8 cellular contexts compared by ENCODE assay signal in the genomic region with DNA sequence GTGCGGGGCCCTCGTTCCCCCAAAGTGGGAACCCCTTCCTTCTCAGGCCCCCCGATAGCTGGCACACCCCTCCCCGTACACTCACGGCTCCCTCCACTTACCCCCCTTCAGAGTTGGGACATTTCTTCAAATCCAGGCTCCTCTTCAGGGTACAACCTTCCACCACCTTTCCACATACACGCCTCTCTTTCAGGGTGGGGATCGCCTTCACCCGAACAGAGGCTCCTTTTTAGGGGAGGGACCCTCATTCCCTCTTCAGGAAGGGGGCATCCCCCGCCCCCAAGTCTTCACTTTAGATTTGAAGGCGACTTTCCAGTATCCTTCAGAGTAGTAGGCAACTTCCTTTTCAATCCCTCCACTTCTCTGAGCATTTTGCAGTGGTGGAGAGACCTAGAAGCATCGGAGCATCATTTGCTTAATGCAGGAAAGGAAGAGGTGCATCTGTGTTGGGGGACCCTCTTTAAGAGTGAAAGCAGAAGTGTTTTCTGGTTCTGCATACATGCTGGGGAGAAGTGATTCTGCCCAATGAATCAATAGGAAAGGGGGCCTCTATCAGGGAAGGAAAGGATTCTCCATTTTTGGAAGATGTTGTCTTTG. TPM values are rescaled to one million over a fixed set of nuclear protein-coding genes. Genes with fewer than 3 reads are reported as not detected.
A peak's percentile ranks its signal among the peaks of the same experiment; 100 is the strongest.
DNase-seq lines count a peak whose midpoint lies in the region; ATAC-seq and TF ChIP-seq lines count a peak whose summit lies in the region.

No MANE protein-coding gene starts in this region.

- no peaks in the 10 kb centered on the region for H3K36me3 ChIP-seq in NT2/D1 (ENCODE audit: insufficient read depth, insufficient read length, low read length)

- no peak for TF ChIP-seq CTCF in mesothelial cell of epicardium (IDR thresholded peaks at IDR 0.05; ENCODE audit: unreplicated experiment)

- H3K27ac Mint-ChIP-seq in naive thymus-derived CD8-positive, alpha-beta T cell = no peak overlapping the region
- H3K27ac Mint-ChIP-seq in mesothelial cell of epicardium = no peak overlapping the region

- peak overlapping the region; percentile 87 for H3K4me3 ChIP-seq in NT2/D1 (ENCODE audit: insufficient read length, low read depth)

- ATAC-seq in activated T-cell treated with anti-CD3 and anti-CD28 coated beads, Interleukin-2, amount 50 U/mL, for 4 hours = peak; percentile 9 to 20
- ATAC-seq in HG02623 (IDR thresholded peaks at IDR 0.05; ENCODE audit: unreplicated experiment) = peak; percentile 25
- ATAC-seq in naive thymus-derived CD8-positive, alpha-beta T cell = peak; percentile 28 to 34

- DNase-seq in activated T-cell treated with anti-CD3 and anti-CD28 coated beads, Interleukin-2, amount 50 U/mL, for 4 hours = no peak
- no peak for DNase-seq in activated T-cell treated with anti-CD3 and anti-CD28 coated beads, Interleukin-2, amount 50 U/mL, for 48 hours
- DNase-seq in NT2/D1 (ENCODE audit: low read depth, low spot score) (no peak), NCI-H1092 (lab: John Stamatoyannopoulos, UW) (no peak), mesothelial cell of epicardium (ENCODE audit: low spot score in 2 of 2, unreplicated experiment in 2 of 2) (no peak)
- peak; percentile 17 for DNase-seq in effector CD8-positive, alpha-beta T cell (lab: John Stamatoyannopoulos, UW)
- DNase-seq in naive thymus-derived CD8-positive, alpha-beta T cell = peak in 6 of 10 donors; percentile 9 to 40 (median 24)

- POLR2A ChIA-PET in naive thymus-derived CD8-positive, alpha-beta T cell (lab: Charles Lee) = interaction anchor here (1.0 to 4.6 kb wide), 5 partner anchors 37 to 70 kb away, joined by 3 to 39 read pairs (median 12); no protein-coding TSS in a partner anchor

- H3K9me3 ChIP-seq in NT2/D1 (ENCODE audit: insufficient read depth, low read length) = no peaks in the 10 kb centered on the region

- no peaks in the 10 kb centered on the region for H3K27me3 ChIP-seq in NT2/D1 (ENCODE audit: insufficient read depth, insufficient read length)

- H3K4me3 Mint-ChIP-seq in activated T-cell treated with anti-CD3 and anti-CD28 coated beads, Interleukin-2, amount 50 U/mL, for 4 hours = no peak overlapping the region
- no peak overlapping the region for H3K4me3 Mint-ChIP-seq in naive thymus-derived CD8-positive, alpha-beta T cell
- no peak overlapping the region for H3K4me3 Mint-ChIP-seq in mesothelial cell of epicardium

- no peaks in the 10 kb centered on the region for H3K9me3 Mint-ChIP-seq in activated T-cell treated with anti-CD3 and anti-CD28 coated beads, Interleukin-2, amount 50 U/mL, for 4 hours
- H3K9me3 Mint-ChIP-seq in naive thymus-derived CD8-positive, alpha-beta T cell = no peaks in the 10 kb centered on the region
- no peaks in the 10 kb centered on the region for H3K9me3 Mint-ChIP-seq in mesothelial cell of epicardium

- no peaks in the 10 kb centered on the region for H3K4me1 ChIP-seq in NT2/D1 (ENCODE audit: insufficient read depth, insufficient read length)

- H3K36me3 Mint-ChIP-seq in activated T-cell treated with anti-CD3 and anti-CD28 coated beads, Interleukin-2, amount 50 U/mL, for 4 hours (ENCODE audit: insufficient read depth) = peaks cover 2% of the 10 kb centered on the region
- H3K36me3 Mint-ChIP-seq in naive thymus-derived CD8-positive, alpha-beta T cell = no peaks in the 10 kb centered on the region
- H3K36me3 Mint-ChIP-seq in mesothelial cell of epicardium = no peaks in the 10 kb centered on the region

- peaks cover 32% of the 10 kb centered on the region for H3K4me1 Mint-ChIP-seq in activated T-cell treated with anti-CD3 and anti-CD28 coated beads, Interleukin-2, amount 50 U/mL, for 4 hours (ENCODE audit: low read depth)
- H3K4me1 Mint-ChIP-seq in naive thymus-derived CD8-positive, alpha-beta T cell = peaks cover 7 to 28% (median 16%) of the 10 kb centered on the region in 4 donors
- peaks cover 27% of the 10 kb centered on the region for H3K4me1 Mint-ChIP-seq in mesothelial cell of epicardium

- peak overlapping the region; percentile 87 for H3K9ac ChIP-seq in NT2/D1 (ENCODE audit: insufficient read length, low read depth)

- no peaks in the 10 kb centered on the region for H3K27me3 Mint-ChIP-seq in activated T-cell treated with anti-CD3 and anti-CD28 coated beads, Interleukin-2, amount 50 U/mL, for 4 hours (ENCODE audit: low read depth)
- no peaks in the 10 kb centered on the region for H3K27me3 Mint-ChIP-seq in naive thymus-derived CD8-positive, alpha-beta T cell
- H3K27me3 Mint-ChIP-seq in mesothelial cell of epicardium (ENCODE audit: low read depth) = no peaks in the 10 kb centered on the region

RNA-seq across cellular contexts. Expression of a gene that starts 0.8 kb away (rescaled TPM):
- total RNA-seq in activated T-cell treated with anti-CD3 and anti-CD28 coated beads, Interleukin-2, amount 50 U/mL, for 4 hours = 10 to 100 TPM; 57.1 to 60.0 (median 58.2) TPM
- 100 to 1,000 TPM; 108 to 111 TPM for total RNA-seq in naive thymus-derived CD8-positive, alpha-beta T cell
- 10 to 100 TPM; 37.8 to 48.1 (median 44.7) TPM for polyA plus RNA-seq in naive thymus-derived CD8-positive, alpha-beta T cell
- total RNA-seq in mesothelial cell of epicardium = 93.4 to 97.2 TPM (median 95.6 TPM) in 3 replicates

Comparison
In these comparisons a context has a peak if more than half of its experiments do, and no peak if none do; other contexts are left out.
1. DNase-seq: peak in effector CD8-positive, alpha-beta T cell (single experiment) and naive thymus-derived CD8-positive, alpha-beta T cell (6 of 10); none in activated T-cell treated with anti-CD3 and anti-CD28 coated beads, Interleukin-2, amount 50 U/mL, for 4 hours (single experiment), activated T-cell treated with anti-CD3 and anti-CD28 coated beads, Interleukin-2, amount 50 U/mL, for 48 hours (0 of 2), NT2/D1 (single experiment), NCI-H1092 (single experiment) and mesothelial cell of epicardium (0 of 2).
2. Peak in every context shown above with its lines, with median percentiles within 50 percentile points of each other: ATAC-seq.